ENCODE assay signal across 31 cellular contexts in the genomic region with DNA sequence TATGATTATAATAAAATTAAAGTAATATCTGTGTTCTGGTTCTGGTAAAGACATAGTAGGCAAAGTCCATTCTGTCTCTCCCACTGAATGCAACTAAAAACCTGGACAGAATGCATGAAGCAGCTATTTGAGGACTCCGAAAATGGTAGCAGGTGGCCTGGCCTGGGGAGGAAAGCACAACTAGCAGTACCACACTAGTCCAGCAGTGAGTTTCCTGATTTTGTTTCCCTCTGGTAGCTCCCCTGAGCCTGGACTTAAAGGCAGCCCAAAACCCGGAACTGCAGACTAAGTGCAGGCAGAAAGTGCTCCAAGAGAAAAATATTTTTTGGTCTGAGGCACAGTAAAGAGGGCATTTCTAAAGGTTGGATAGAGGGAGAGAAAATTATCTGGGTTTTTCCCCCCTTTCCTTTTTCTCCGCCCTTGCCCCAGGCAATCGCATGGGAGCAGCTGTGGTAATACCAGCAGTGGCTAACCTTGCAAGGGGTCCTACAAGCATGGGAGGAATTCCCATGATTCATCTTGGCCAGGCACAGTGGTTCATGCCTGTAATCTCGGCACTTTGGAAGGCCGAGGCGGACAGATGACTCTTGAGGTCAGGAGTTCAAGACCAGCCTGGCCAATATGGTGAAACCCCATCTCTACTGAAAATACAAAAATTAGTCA. TPM values are rescaled to one million over a fixed set of nuclear protein-coding genes. Genes with fewer than 3 reads are reported as not detected.
DNase-seq lines count a peak whose midpoint lies in the region; ATAC-seq and TF ChIP-seq lines count a peak whose summit lies in the region.
"Had no signal": no experiment of that assay in that cellular context is flagged by ENCODE, and none has a peak within 500 bp of the region (broad histone marks: within the 10 kb centered on the region; RNA-seq: fewer than 3 reads in every experiment).

No MANE protein-coding gene starts in this region.

- no peaks in the 10 kb centered on the region for H3K36me3 Mint-ChIP-seq in WTC11
- H3K36me3 Mint-ChIP-seq: activated naive CD4-positive, alpha-beta T cell treated with anti-CD3 and anti-CD28 coated beads, Interleukin-2, amount 50 U/mL, for 72 hours had no signal

- H3K9me3 Mint-ChIP-seq in WTC11: no peaks in the 10 kb centered on the region
- no peaks in the 10 kb centered on the region for H3K9me3 Mint-ChIP-seq in stimulated activated naive CD8-positive, alpha-beta T cell treated with anti-CD3 and anti-CD28 coated beads, Interleukin-15, amount 100 ng/mL, for 72 hours
- H3K9me3 Mint-ChIP-seq: activated naive CD4-positive, alpha-beta T cell treated with anti-CD3 and anti-CD28 coated beads, Interleukin-2, amount 50 U/mL, for 72 hours; activated T-helper 1 cell treated with anti-CD3 and anti-CD28 coated beads, Interleukin-12 subunit alpha, Interleukin-12 subunit beta, Interleukin-2, Interleukin-4 antibody, amounts not matched to agents 30 ng/mL and 10 ng/mL and 1 ng/mL, durations not matched to agents 14 hours and 24 hours and 36 hours had no signal

- TF ChIP-seq CTCF in WTC11 (IDR thresholded peaks at IDR 0.05) (no peak), RWPE1 (conservative IDR thresholded peaks at IDR 0.05; ENCODE audit: low read depth) (no peak)

- POLR2A ChIA-PET in WTC11 (lab: Charles Lee): no interaction called here
- POLR2A ChIA-PET in RWPE1 (lab: Yijun Ruan, JAX; ENCODE audit: low non-redundant PET): no interaction called here

- DNase-seq in DMS 273 (lab: John Stamatoyannopoulos, UW; ENCODE audit: unreplicated experiment) (peak; percentile 56), DMS 273 treated with DMSO at 0.1 percent for 48 hours (lab: John Stamatoyannopoulos, UW) (no peak), WTC11 (ENCODE audit: low spot score) (no peak), glomerular visceral epithelial cell (ENCODE audit: extremely low spot score) (peak; percentile 40), RWPE1 (ENCODE audit: low spot score) (no peak), T-helper 1 cell (no peak)
- no peak for DNase-seq in stimulated activated naive CD8-positive, alpha-beta T cell treated with anti-CD3 and anti-CD28 coated beads, Interleukin-15, amount 100 ng/mL, for 72 hours
- DNase-seq: activated CD4-positive, alpha-beta T cell treated with anti-CD3 and anti-CD28 coated beads for 36 hours; activated CD8-positive, alpha-beta memory T cell treated with anti-CD3 and anti-CD28 coated beads, Interleukin-2, amount 10 ng/mL, durations not matched to agents 7 days and 5 days; BE2C; Caco-2; effector memory CD4-positive, alpha-beta T cell; left cardiac atrium; naive thymus-derived CD4-positive, alpha-beta T cell; NCI-H1694 treated with DMSO at 0.1 percent for 48 hours; NCI-H2227 treated with DMSO at 0.1 percent for 48 hours; NCI-H82; occipital lobe; SHP77; stimulated activated CD4-positive, alpha-beta T cell treated with anti-CD3 and anti-CD28 coated beads, Interleukin-12 subunit alpha, Interleukin-12 subunit beta, amount 100 ng/mL, for 4 hours; stimulated activated CD4-positive, alpha-beta T cell treated with anti-CD3 and anti-CD28 coated beads, Interleukin-4, amount 100 ng/mL, for 4 hours; stomach; T-cell; transverse colon had no signal

- H3K4me1 Mint-ChIP-seq in WTC11: no peaks in the 10 kb centered on the region
- peaks cover 20% of the 10 kb centered on the region for H3K4me1 Mint-ChIP-seq in stimulated activated naive CD8-positive, alpha-beta T cell treated with anti-CD3 and anti-CD28 coated beads, Interleukin-15, amount 100 ng/mL, for 72 hours
- H3K4me1 Mint-ChIP-seq: memory B cell had no signal

- no peak overlapping the region for H3K27ac Mint-ChIP-seq in WTC11
- H3K27ac Mint-ChIP-seq in stimulated activated naive CD8-positive, alpha-beta T cell treated with anti-CD3 and anti-CD28 coated beads, Interleukin-15, amount 100 ng/mL, for 72 hours: peak overlapping the region; percentile 46 to 76
- H3K27ac Mint-ChIP-seq: activated CD4-positive, alpha-beta T cell treated with anti-CD3 and anti-CD28 coated beads for 36 hours; activated CD8-positive, alpha-beta memory T cell treated with anti-CD3 and anti-CD28 coated beads, Interleukin-2, amount 10 ng/mL, durations not matched to agents 7 days and 5 days; activated T-helper 1 cell treated with anti-CD3 and anti-CD28 coated beads, Interleukin-12 subunit alpha, Interleukin-12 subunit beta, Interleukin-2, Interleukin-4 antibody, amounts not matched to agents 30 ng/mL and 10 ng/mL and 1 ng/mL, durations not matched to agents 14 hours and 24 hours and 36 hours; memory B cell; naive thymus-derived CD4-positive, alpha-beta T cell; T-cell had no signal

- no peak overlapping the region for H3K4me3 Mint-ChIP-seq in WTC11
- no peak overlapping the region for H3K4me3 Mint-ChIP-seq in stimulated activated naive CD8-positive, alpha-beta T cell treated with anti-CD3 and anti-CD28 coated beads, Interleukin-15, amount 100 ng/mL, for 72 hours
- H3K4me3 Mint-ChIP-seq: activated CD4-positive, alpha-beta T cell treated with anti-CD3 and anti-CD28 coated beads for 36 hours; activated CD8-positive, alpha-beta memory T cell treated with anti-CD3 and anti-CD28 coated beads, Interleukin-2, amount 10 ng/mL, durations not matched to agents 7 days and 5 days; activated T-helper 1 cell treated with anti-CD3 and anti-CD28 coated beads, Interleukin-12 subunit alpha, Interleukin-12 subunit beta, Interleukin-2, Interleukin-4 antibody, amounts not matched to agents 30 ng/mL and 10 ng/mL and 1 ng/mL, durations not matched to agents 14 hours and 24 hours and 36 hours; memory B cell; naive thymus-derived CD4-positive, alpha-beta T cell; T-cell had no signal

- peak; percentile 69 for ATAC-seq in WTC11
- ATAC-seq in stimulated activated naive CD8-positive, alpha-beta T cell treated with anti-CD3 and anti-CD28 coated beads, Interleukin-15, amount 100 ng/mL, for 72 hours: no peak
- ATAC-seq in GM21423 (IDR thresholded peaks at IDR 0.05; ENCODE audit: unreplicated experiment): no peak
- ATAC-seq: activated CD4-positive, alpha-beta T cell treated with anti-CD3 and anti-CD28 coated beads for 36 hours; activated CD8-positive, alpha-beta memory T cell treated with anti-CD3 and anti-CD28 coated beads, Interleukin-2, amount 10 ng/mL, durations not matched to agents 7 days and 5 days; left cardiac atrium; naive thymus-derived CD4-positive, alpha-beta T cell; T-cell had no signal

- CTCF ChIA-PET in WTC11 (lab: Charles Lee): no interaction called here
- CTCF ChIA-PET in RWPE1 (lab: Yijun Ruan, JAX): no interaction called here

- no peaks in the 10 kb centered on the region for H3K27me3 Mint-ChIP-seq in WTC11 (ENCODE audit: low read depth)
- no peaks in the 10 kb centered on the region for H3K27me3 Mint-ChIP-seq in stimulated activated naive CD8-positive, alpha-beta T cell treated with anti-CD3 and anti-CD28 coated beads, Interleukin-15, amount 100 ng/mL, for 72 hours
- H3K27me3 Mint-ChIP-seq: activated CD4-positive, alpha-beta T cell treated with anti-CD3 and anti-CD28 coated beads for 36 hours; activated CD8-positive, alpha-beta memory T cell treated with anti-CD3 and anti-CD28 coated beads, Interleukin-2, amount 10 ng/mL, durations not matched to agents 7 days and 5 days; memory B cell; naive thymus-derived CD4-positive, alpha-beta T cell; T-cell had no signal

- no peak overlapping the region for H3K27ac ChIP-seq in RWPE1
- H3K27ac ChIP-seq: 22Rv1, ascending aorta, esophagus muscularis mucosa, stomach, transverse colon had no signal

TF ChIP-seq in WTC11, 78 proteins besides CTCF, POLR2A, EP300 and RAD21 (continues in another document):
- TF ChIP-seq ZNF396 (CRISPR knock-in tag; IDR thresholded peaks at IDR 0.05; ENCODE audit: borderline replicate concordance): no peak
- no peak for TF ChIP-seq FOXJ3 (CRISPR knock-in tag; IDR thresholded peaks at IDR 0.05; ENCODE audit: borderline replicate concordance)
- TF ChIP-seq, protein P1, sequence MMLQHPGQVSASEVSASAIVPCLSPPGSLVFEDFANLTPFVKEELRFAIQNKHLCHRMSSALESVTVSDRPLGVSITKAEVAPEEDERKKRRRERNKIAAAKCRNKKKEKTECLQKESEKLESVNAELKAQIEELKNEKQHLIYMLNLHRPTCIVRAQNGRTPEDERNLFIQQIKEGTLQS (CRISPR knock-in tag; conservative IDR thresholded peaks at IDR 0.05): no peak
- no peak for TF ChIP-seq ZNF263 (CRISPR knock-in tag; IDR thresholded peaks at IDR 0.05; ENCODE audit: low read depth)
- TF ChIP-seq, protein P2, sequence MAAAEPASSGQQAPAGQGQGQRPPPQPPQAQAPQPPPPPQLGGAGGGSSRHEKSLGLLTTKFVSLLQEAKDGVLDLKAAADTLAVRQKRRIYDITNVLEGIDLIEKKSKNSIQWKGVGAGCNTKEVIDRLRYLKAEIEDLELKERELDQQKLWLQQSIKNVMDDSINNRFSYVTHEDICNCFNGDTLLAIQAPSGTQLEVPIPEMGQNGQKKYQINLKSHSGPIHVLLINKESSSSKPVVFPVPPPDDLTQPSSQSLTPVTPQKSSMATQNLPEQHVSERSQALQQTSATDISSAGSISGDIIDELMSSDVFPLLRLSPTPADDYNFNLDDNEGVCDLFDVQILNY (CRISPR knock-in tag; IDR thresholded peaks at IDR 0.05): no peak
- TF ChIP-seq GRHL2 (CRISPR knock-in tag; IDR thresholded peaks at IDR 0.05; ENCODE audit: insufficient replicate concordance, severe bottlenecking): no peak
- TF ChIP-seq TP53 (CRISPR knock-in tag; IDR thresholded peaks at IDR 0.05): no peak
- TF ChIP-seq, protein P3, sequence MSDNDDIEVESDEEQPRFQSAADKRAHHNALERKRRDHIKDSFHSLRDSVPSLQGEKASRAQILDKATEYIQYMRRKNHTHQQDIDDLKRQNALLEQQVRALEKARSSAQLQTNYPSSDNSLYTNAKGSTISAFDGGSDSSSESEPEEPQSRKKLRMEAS (CRISPR knock-in tag; IDR thresholded peaks at IDR 0.05): no peak
- TF ChIP-seq JUN (CRISPR knock-in tag; IDR thresholded peaks at IDR 0.05): no peak
- TF ChIP-seq IRF2 (CRISPR knock-in tag; IDR thresholded peaks at IDR 0.05; ENCODE audit: borderline replicate concordance, low read depth): no peak
- TF ChIP-seq ZNF423 (CRISPR knock-in tag; IDR thresholded peaks at IDR 0.05): no peak
- no peak for TF ChIP-seq JAZF1 (CRISPR knock-in tag; IDR thresholded peaks at IDR 0.05)
- TF ChIP-seq, protein P4, sequence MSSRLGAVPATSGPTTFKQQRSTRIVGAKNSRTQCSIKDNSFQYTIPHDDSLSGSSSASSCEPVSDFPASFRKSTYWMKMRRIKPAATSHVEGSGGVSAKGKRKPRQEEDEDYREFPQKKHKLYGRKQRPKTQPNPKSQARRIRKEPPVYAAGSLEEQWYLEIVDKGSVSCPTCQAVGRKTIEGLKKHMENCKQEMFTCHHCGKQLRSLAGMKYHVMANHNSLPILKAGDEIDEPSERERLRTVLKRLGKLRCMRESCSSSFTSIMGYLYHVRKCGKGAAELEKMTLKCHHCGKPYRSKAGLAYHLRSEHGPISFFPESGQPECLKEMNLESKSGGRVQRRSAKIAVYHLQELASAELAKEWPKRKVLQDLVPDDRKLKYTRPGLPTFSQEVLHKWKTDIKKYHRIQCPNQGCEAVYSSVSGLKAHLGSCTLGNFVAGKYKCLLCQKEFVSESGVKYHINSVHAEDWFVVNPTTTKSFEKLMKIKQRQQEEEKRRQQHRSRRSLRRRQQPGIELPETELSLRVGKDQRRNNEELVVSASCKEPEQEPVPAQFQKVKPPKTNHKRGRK (CRISPR knock-in tag; IDR thresholded peaks at IDR 0.05; ENCODE audit: borderline replicate concordance): no peak

RNA-seq across cellular contexts. Expression of gene ASXL2, which starts 32.3 kb away (rescaled TPM):
- total RNA-seq in WTC11 (2021): 31.3 to 37.8 TPM (median 33.6 TPM) in 3 replicates

Comparison
In these comparisons a context has a peak if more than half of its experiments do, and no peak if none do; other contexts are left out.
1. DNase-seq: peak in DMS 273 (single experiment) and glomerular visceral epithelial cell (single experiment); none in DMS 273 treated with DMSO at 0.1 percent for 48 hours (single experiment), WTC11 (single experiment), stimulated activated naive CD8-positive, alpha-beta T cell treated with anti-CD3 and anti-CD28 coated beads, Interleukin-15, amount 100 ng/mL, for 72 hours (0 of 2), RWPE1 (single experiment) and T-helper 1 cell (0 of 5).